1 cellular context compared by ENCODE assay signal in genomic region chr2:26043109-26043508, GRCh38.
TF ChIP-seq lines count a peak whose summit lies in the region.

No MANE protein-coding gene starts in this region.

TF ChIP-seq in WTC11, 78 proteins besides CTCF, POLR2A, EP300 and RAD21 (continued from another document):
- TF ChIP-seq FOXP1 (CRISPR knock-in tag; IDR thresholded peaks at IDR 0.05; ENCODE audit: borderline replicate concordance), result no peak
- no peak for TF ChIP-seq ZNF396 (CRISPR knock-in tag; IDR thresholded peaks at IDR 0.05; ENCODE audit: borderline replicate concordance)
- TF ChIP-seq GRHL2 (CRISPR knock-in tag; IDR thresholded peaks at IDR 0.05; ENCODE audit: insufficient replicate concordance, severe bottlenecking), result no peak
- no peak for TF ChIP-seq SOX15 (CRISPR knock-in tag; IDR thresholded peaks at IDR 0.05)
